ENCODE assay signal across 19 cellular contexts in the genomic region with DNA sequence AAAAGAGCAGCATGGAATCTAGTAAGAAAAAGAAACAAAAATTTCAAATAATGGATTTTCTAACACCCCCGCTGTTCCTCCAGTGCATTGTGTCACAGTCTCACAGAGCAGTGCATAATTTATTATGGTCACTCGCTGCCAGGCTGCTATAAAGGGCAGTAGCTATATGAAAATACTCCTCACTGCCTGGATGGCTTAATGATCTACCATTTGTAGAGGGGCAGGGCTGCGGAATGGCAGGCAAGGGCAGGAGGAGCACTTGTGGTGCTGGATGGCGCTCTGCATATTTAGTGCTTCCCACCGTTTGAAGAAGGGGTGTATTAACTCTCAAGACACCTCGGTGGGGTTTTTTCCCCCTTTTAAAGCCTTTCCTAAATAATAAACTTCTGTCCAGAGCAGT.
DNase-seq lines count a peak whose midpoint lies in the region; ATAC-seq, FAIRE-seq and TF ChIP-seq lines count a peak whose summit lies in the region.
"Had no signal": no experiment of that assay in that cellular context is flagged by ENCODE, and none has a peak within 500 bp of the region (broad histone marks: within the 10 kb centered on the region; RNA-seq: fewer than 3 reads in every experiment).

No MANE protein-coding gene starts in this region.

- TF ChIP-seq POLR2A in tibial nerve (IDR thresholded peaks at IDR 0.05): no peak

- H3K79me2 ChIP-seq in astrocyte (ENCODE audit: insufficient read depth, low read length): no peaks in the 10 kb centered on the region

- H3K4me1 ChIP-seq in astrocyte (ENCODE audit: insufficient read depth, low read length) (peaks cover 3% of the 10 kb centered on the region), tibial nerve (peaks cover 0 to 12% (median 0%) of the 10 kb centered on the region in 4 donors)
- H3K4me1 ChIP-seq: Caco-2, Peyer's patch had no signal

- H3K36me3 Mint-ChIP-seq in astrocyte (ENCODE audit: low read depth, unreplicated experiment): peaks cover 5% of the 10 kb centered on the region

- no peak overlapping the region for H2AFZ ChIP-seq in astrocyte (ENCODE audit: low read depth, low read length)

- peak overlapping the region; percentile 23 for H3K4me2 ChIP-seq in astrocyte (ENCODE audit: low read length)
- H3K4me2 ChIP-seq: KMS-11 had no signal

- 60 to 74% methylated on average over 6 of the region's 6 CpGs for WGBS in tibial nerve, 2 donors

- no peak for FAIRE-seq in astrocyte (lab: Jason Lieb, UNC)
- FAIRE-seq: A204.1, G401.6 had no signal

- no peak overlapping the region for H3K9ac ChIP-seq in astrocyte (ENCODE audit: low read length)
- H3K9ac ChIP-seq: KMS-11 had no signal

- no peak for TF ChIP-seq EP300 in tibial nerve (IDR thresholded peaks at IDR 0.05)

- H3K4me3 Mint-ChIP-seq in astrocyte (ENCODE audit: unreplicated experiment): no peak overlapping the region
- H3K4me3 Mint-ChIP-seq: CD4-positive, alpha-beta T cell; H9 had no signal

- peak; percentile 1 for DNase-seq in H7
- DNase-seq in astrocyte (ENCODE audit: low read depth): no peak
- DNase-seq in medulla oblongata (ENCODE audit: extremely low spot score): peak; percentile 26
- DNase-seq in retina: peak; percentile 11
- no peak for DNase-seq in ureter (ENCODE audit: low spot score)
- no peak for DNase-seq in tibial nerve (ENCODE audit: low spot score in 2 of 2)
- DNase-seq: Caco-2; CD4-positive, alpha-beta T cell; H9; NCI-H1417 treated with DMSO at 0.1 percent for 48 hours; NCI-H1930; NCI-H2171 treated with DMSO at 0.1 percent for 48 hours; NCI-H748 treated with DMSO at 0.1 percent for 48 hours; NK-92 treated with Interleukin-12 subunit alpha and Interleukin-12 subunit beta, amount 100 ng/mL, for 24 hours; Peyer's patch had no signal

- H3K27me3 Mint-ChIP-seq in astrocyte (ENCODE audit: low read depth, unreplicated experiment): no peaks in the 10 kb centered on the region
- H3K27me3 Mint-ChIP-seq: CD4-positive, alpha-beta T cell had no signal

- H3K27me3 ChIP-seq in H7 (ENCODE audit: control insufficient read depth, insufficient read depth, low read length) (no peaks in the 10 kb centered on the region), astrocyte (ENCODE audit: insufficient read depth, low read length) (no peaks in the 10 kb centered on the region), tibial nerve (no peaks in the 10 kb centered on the region)
- H3K27me3 ChIP-seq: Peyer's patch had no signal

- no peaks in the 10 kb centered on the region for H3K9me3 Mint-ChIP-seq in astrocyte (ENCODE audit: unreplicated experiment)
- H3K9me3 Mint-ChIP-seq: CD4-positive, alpha-beta T cell had no signal

- H3K27ac ChIP-seq in astrocyte (ENCODE audit: low read depth, low read length): no peak overlapping the region
- H3K27ac ChIP-seq in tibial nerve: no peak overlapping the region
- H3K27ac ChIP-seq: KMS-11, Peyer's patch had no signal

- no peak for TF ChIP-seq CTCF in astrocyte (IDR thresholded peaks at IDR 0.05; ENCODE audit: insufficient read depth, low read depth, low read length)
- no peak for TF ChIP-seq CTCF in tibial nerve (IDR thresholded peaks at IDR 0.05)

- H3K36me3 ChIP-seq in H7 (replicated peaks; ENCODE audit: control insufficient read depth, insufficient read depth, low read length): no peaks in the 10 kb centered on the region
- no peaks in the 10 kb centered on the region for H3K36me3 ChIP-seq in astrocyte (ENCODE audit: insufficient read depth, low read length)
- peaks cover 0 to 12% (median 0%) of the 10 kb centered on the region in 3 donors for H3K36me3 ChIP-seq in tibial nerve
- H3K36me3 ChIP-seq: Peyer's patch had no signal

- H3K4me3 ChIP-seq in H7 (ENCODE audit: insufficient read depth, low read depth, low read length) (no peak overlapping the region), astrocyte (ENCODE audit: insufficient read depth, low read depth, low read length) (no peak overlapping the region), tibial nerve (no peak overlapping the region)
- H3K4me3 ChIP-seq: Peyer's patch had no signal

- peaks cover 4% of the 10 kb centered on the region for H3K4me1 Mint-ChIP-seq in astrocyte (ENCODE audit: low read depth, unreplicated experiment)

- no peak for ATAC-seq in GM19452 (IDR thresholded peaks at IDR 0.05; ENCODE audit: unreplicated experiment)

- H3K9me3 ChIP-seq in astrocyte (ENCODE audit: insufficient read depth, low read depth, low read length): no peaks in the 10 kb centered on the region
- H3K9me3 ChIP-seq in tibial nerve: peaks cover 0 to 4% (median 0%) of the 10 kb centered on the region in 4 donors
- H3K9me3 ChIP-seq: Caco-2, Peyer's patch had no signal

- H4K20me1 ChIP-seq in astrocyte (ENCODE audit: insufficient read depth, low read length): no peaks in the 10 kb centered on the region

- no peak overlapping the region for H3K27ac Mint-ChIP-seq in astrocyte (ENCODE audit: unreplicated experiment)
- H3K27ac Mint-ChIP-seq: CD4-positive, alpha-beta T cell; H9 had no signal

Comparison
In these comparisons a context has a peak if more than half of its experiments do, and no peak if none do; other contexts are left out.
1. DNase-seq: peak in H7 (single experiment), medulla oblongata (single experiment) and retina (single experiment); none in astrocyte (single experiment), ureter (single experiment) and tibial nerve (0 of 2).